Comparison of ENCODE assay signal across 8 cellular contexts in genomic region chr5:87266914-87267573, GRCh38. TPM values are rescaled to one million over a fixed set of nuclear protein-coding genes. Genes with fewer than 3 reads are reported as not detected.
DNase-seq lines count a peak whose midpoint lies in the region; ATAC-seq and TF ChIP-seq lines count a peak whose summit lies in the region.

No MANE protein-coding gene starts in this region.

- 8% methylated on average over 11 of the region's 14 CpGs for WGBS in HUES64

- peaks cover 37% of the 10 kb centered on the region for H3K4me1 ChIP-seq in HUES64 (ENCODE audit: insufficient read depth, low read length)
- H3K4me1 ChIP-seq in mucosa of descending colon (ENCODE audit: low read depth), result peaks cover 10% of the 10 kb centered on the region

- no peak for TF ChIP-seq CTCF in GM12875 (IDR thresholded peaks at IDR 0.05; ENCODE audit: borderline replicate concordance, insufficient read depth, low read depth, low read length)
- no peak for TF ChIP-seq CTCF in mucosa of descending colon (IDR thresholded peaks at IDR 0.05)

- intact Hi-C loops in mucosa of descending colon (cut with DNase I, micrococcal nuclease), result no loop called here

- peak; percentile 29 for DNase-seq in cerebellar cortex (ENCODE audit: low spot score)
- no peak for DNase-seq in mucosa of descending colon
- no peak for DNase-seq in middle frontal gyrus (ENCODE audit: extremely low spot score, low spot score)
- DNase-seq in anterior cingulate cortex (lab: John Stamatoyannopoulos, UW), result no peak
- DNase-seq in NOMO-1 treated with dmso at 0.1 percent for 144 hours (lab: John Stamatoyannopoulos, UW; ENCODE audit: unreplicated experiment), result no peak

- H3K4me3 ChIP-seq in GM12875 (ENCODE audit: low read depth, low read length), result peak overlapping the region; percentile 81
- peak overlapping the region; percentile 98 for H3K4me3 ChIP-seq in HUES64 (ENCODE audit: low read length)
- H3K4me3 ChIP-seq in mucosa of descending colon, result peak overlapping the region; percentile 74

- H3K9me3 ChIP-seq in HUES64 (ENCODE audit: insufficient read depth, low read depth, low read length), result no peaks in the 10 kb centered on the region
- no peaks in the 10 kb centered on the region for H3K9me3 ChIP-seq in mucosa of descending colon

- peak overlapping the region; percentile 82 for H3K27ac ChIP-seq in HUES64 (ENCODE audit: low read depth, low read length)

- H3K36me3 ChIP-seq in HUES64 (ENCODE audit: insufficient read depth, low read length), result 0 out of 2 replicates have a peak, but pooled peaks cover 5% of the 10 kb centered on the region
- no peaks in the 10 kb centered on the region for H3K36me3 ChIP-seq in mucosa of descending colon (ENCODE audit: low read depth)

- peak; percentile 25 for ATAC-seq in GM21526 (IDR thresholded peaks at IDR 0.05; ENCODE audit: low FRiP score, unreplicated experiment)
- ATAC-seq in mucosa of descending colon, result no peak

- H3K27me3 ChIP-seq in HUES64 (ENCODE audit: insufficient read depth, low read length), result peaks cover 38% of the 10 kb centered on the region

- H3K9ac ChIP-seq in HUES64 (ENCODE audit: low read depth, low read length), result peak overlapping the region; percentile 89

RNA-seq across cellular contexts. Expression of gene RASA1, which starts 0.6 kb away (rescaled TPM):
- polyA plus RNA-seq in HUES64 (2013, experiment 1 of 2), result 31.5 TPM
- polyA plus RNA-seq in HUES64 (2013, experiment 2 of 2), result 32.9 TPM
- total RNA-seq in mucosa of descending colon, result 10 to 100 TPM; 25.0 to 27.0 (median 25.8) TPM
